In genomic region chr16:1049113-1049975, GRCh38 we compare ENCODE assay signal across 2 cellular contexts.
TF ChIP-seq lines count a peak whose summit lies in the region.

No MANE protein-coding gene starts in this region.

TF ChIP-seq in HEK293, 187 proteins besides CTCF, POLR2A, EP300 and RAD21:
- TF ChIP-seq ZNF133 (tag by site-specific recombination; IDR thresholded peaks at IDR 0.05) (no peak), ZIC2 (tag by site-specific recombination; IDR thresholded peaks at IDR 0.05) (peak; percentile 96), ZNF404 (tag by site-specific recombination; IDR thresholded peaks at IDR 0.05) (no peak), ZNF76 (tag by site-specific recombination; IDR thresholded peaks at IDR 0.05; ENCODE audit: borderline replicate concordance, low read depth) (no peak), ZNF658 (tag by site-specific recombination; IDR thresholded peaks at IDR 0.05) (no peak), ZNF544 (tag by site-specific recombination; IDR thresholded peaks at IDR 0.05) (no peak), HOXA7 (CRISPR knock-in tag; IDR thresholded peaks at IDR 0.05; ENCODE audit: borderline replicate concordance) (0 out of 2 replicates have a peak, but pooled peaks have one; percentile 80), SP7 (tag by site-specific recombination; IDR thresholded peaks at IDR 0.05) (no peak), ZNF600 (tag by site-specific recombination; IDR thresholded peaks at IDR 0.05) (no peak), ZNF157 (tag by site-specific recombination; IDR thresholded peaks at IDR 0.05) (no peak), ZNF175 (tag by site-specific recombination; IDR thresholded peaks at IDR 0.05) (no peak), EGR2 (tag by site-specific recombination; IDR thresholded peaks at IDR 0.05; ENCODE audit: low read depth) (no peak), ZNF394 (tag by site-specific recombination; IDR thresholded peaks at IDR 0.05; ENCODE audit: borderline replicate concordance) (no peak), ZNF114 (tag by site-specific recombination; IDR thresholded peaks at IDR 0.05) (no peak), ZNF48 (tag by site-specific recombination; IDR thresholded peaks at IDR 0.05) (no peak), PBX3 (CRISPR knock-in tag; IDR thresholded peaks at IDR 0.05) (no peak), GLIS1 (tag by site-specific recombination; IDR thresholded peaks at IDR 0.05) (peak; percentile 76), ZNF654 (tag by site-specific recombination; IDR thresholded peaks at IDR 0.05; ENCODE audit: low read depth) (no peak)

TF ChIP-seq in K562, 482 proteins besides CTCF, POLR2A, EP300 and RAD21:
- TF ChIP-seq COPS2 (conservative IDR thresholded peaks at IDR 0.05): no peak
- 0 out of 2 replicates have a peak, but pooled peaks have one; percentile 14 for TF ChIP-seq NFIC (IDR thresholded peaks at IDR 0.05)
- no peak for TF ChIP-seq U2AF2 (optimal IDR thresholded peaks at IDR 0.05; ENCODE audit: low read depth, low read length)
- TF ChIP-seq GATAD2B (IDR thresholded peaks at IDR 0.05; ENCODE audit: borderline replicate concordance): no peak
